ENCODE assay signal across 6 cellular contexts in genomic region chr19:38386968-38387549, GRCh38. TPM values are rescaled to one million over a fixed set of nuclear protein-coding genes. Genes with fewer than 3 reads are reported as not detected.
DNase-seq lines count a peak whose midpoint lies in the region; ATAC-seq lines count a peak whose summit lies in the region.

No MANE protein-coding gene starts in this region.

- no peaks in the 10 kb centered on the region for H3K9me3 ChIP-seq in mesodermal cell (ENCODE audit: control insufficient read depth, low read length)

- H3K4me1 ChIP-seq in mesodermal cell (ENCODE audit: control insufficient read depth, insufficient read depth, low read length, poor library complexity, severe bottlenecking) = peaks cover 15% of the 10 kb centered on the region

- peak overlapping the region; percentile 61 for H3K27ac ChIP-seq in mesodermal cell (ENCODE audit: low read depth, low read length, severe bottlenecking)

- peaks cover 41% of the 10 kb centered on the region for H3K36me3 ChIP-seq in mesodermal cell (ENCODE audit: control insufficient read depth, insufficient read depth, low read length)

- no peaks in the 10 kb centered on the region for H3K9me3 Mint-ChIP-seq in activated CD4-positive, alpha-beta memory T cell treated with anti-CD3 and anti-CD28 coated beads for 36 hours

- WGBS in mesodermal cell (ENCODE audit: insufficient coverage in 2 of 2), 2 experiments = 68 to 75% methylated on average over 33 to 35 of the region's 37 CpGs

- H3K36me3 Mint-ChIP-seq in activated CD4-positive, alpha-beta memory T cell treated with anti-CD3 and anti-CD28 coated beads for 36 hours = peaks cover 32% of the 10 kb centered on the region

- intact Hi-C loops in activated CD4-positive, alpha-beta memory T cell treated with anti-CD3 and anti-CD28 coated beads for 36 hours (cut with micrococcal nuclease) = loop anchor here (5.0 kb wide), 3 partner anchors 40 to 125 kb away; partner anchors contain the start of genes KCNK6, RASGRP4, SPINT2 and YIF1B

- H3K4me1 Mint-ChIP-seq in activated CD4-positive, alpha-beta memory T cell treated with anti-CD3 and anti-CD28 coated beads for 36 hours (ENCODE audit: low read depth) = peaks cover 23% of the 10 kb centered on the region

- CTCF ChIA-PET in activated CD4-positive, alpha-beta memory T cell treated with anti-CD3 and anti-CD28 coated beads for 36 hours (lab: Charles Lee) = interaction anchor here (0.7 to 4.1 kb wide), 6 partner anchors 11 to 543 kb away, joined by 3 to 33 read pairs (median 6); partner anchors contain the start of genes FAM98C, MRPS12, PSMD8 and SARS2

- H3K27me3 Mint-ChIP-seq in activated CD4-positive, alpha-beta memory T cell treated with anti-CD3 and anti-CD28 coated beads for 36 hours = peaks cover 3% of the 10 kb centered on the region

- DNase-seq in GM03348 (ENCODE audit: low spot score) (peak; percentile 13), SHP77 (lab: John Stamatoyannopoulos, UW) (no peak)
- no peak for DNase-seq in activated CD4-positive, alpha-beta memory T cell treated with anti-CD3 and anti-CD28 coated beads for 36 hours

- H3K4me3 Mint-ChIP-seq in activated CD4-positive, alpha-beta memory T cell treated with anti-CD3 and anti-CD28 coated beads for 36 hours = peak overlapping the region; percentile 63

- peak overlapping the region; percentile 40 for H3K4me3 ChIP-seq in mesodermal cell (ENCODE audit: extremely low read depth, insufficient read depth, low read length, poor library complexity, severe bottlenecking)

- peak overlapping the region; percentile 30 for H3K27ac Mint-ChIP-seq in activated CD4-positive, alpha-beta memory T cell treated with anti-CD3 and anti-CD28 coated beads for 36 hours

- no peak for ATAC-seq in HG03159 (IDR thresholded peaks at IDR 0.05; ENCODE audit: unreplicated experiment)
- ATAC-seq in GM21381 (IDR thresholded peaks at IDR 0.05; ENCODE audit: unreplicated experiment) = no peak

- POLR2A ChIA-PET in activated CD4-positive, alpha-beta memory T cell treated with anti-CD3 and anti-CD28 coated beads for 36 hours (lab: Charles Lee) = interaction anchor here (1.2 to 3.0 kb wide), 3 partner anchors 9 to 26 kb away, joined by 4 to 28 read pairs (median 8); partner anchors contain the start of gene PSMD8

RNA-seq across cellular contexts. Expression of gene GGN, which starts 0.8 kb away (rescaled TPM):
- total RNA-seq in activated CD4-positive, alpha-beta memory T cell treated with anti-CD3 and anti-CD28 coated beads for 36 hours = 1 to 10 TPM in 1 of 2 experiments, under 1 TPM in 1; 0.41 to 1.2 TPM
- 1.1 TPM for polyA plus RNA-seq in mesodermal cell (2013, experiment 1 of 2)
- polyA plus RNA-seq in mesodermal cell (2013, experiment 2 of 2) = 3.5 TPM

RNA-seq across cellular contexts. Expression of gene SPRED3, which starts 1.4 kb away (rescaled TPM):
- 1 to 10 TPM; 5.5 to 6.0 TPM for total RNA-seq in activated CD4-positive, alpha-beta memory T cell treated with anti-CD3 and anti-CD28 coated beads for 36 hours
- 11.1 TPM for polyA plus RNA-seq in mesodermal cell (2013, experiment 1 of 2)
- polyA plus RNA-seq in mesodermal cell (2013, experiment 2 of 2) = 7.9 TPM

RNA-seq across cellular contexts. Expression of gene PSMD8, which starts 12.7 kb away (rescaled TPM):
- 100 to 1,000 TPM; 214 to 224 TPM for total RNA-seq in activated CD4-positive, alpha-beta memory T cell treated with anti-CD3 and anti-CD28 coated beads for 36 hours
- 304 TPM for polyA plus RNA-seq in mesodermal cell (2013, experiment 1 of 2)
- 265 TPM for polyA plus RNA-seq in mesodermal cell (2013, experiment 2 of 2)

RNA-seq across cellular contexts. Expression of gene FAM98C, which starts 15.8 kb away (rescaled TPM):
- total RNA-seq in activated CD4-positive, alpha-beta memory T cell treated with anti-CD3 and anti-CD28 coated beads for 36 hours = 10 to 100 TPM; 29.8 to 31.9 TPM
- 9.7 TPM for polyA plus RNA-seq in mesodermal cell (2013, experiment 1 of 2)
- 4.5 TPM for polyA plus RNA-seq in mesodermal cell (2013, experiment 2 of 2)

RNA-seq across cellular contexts. Expression of gene RASGRP4, which starts 39.0 kb away (rescaled TPM):
- total RNA-seq in activated CD4-positive, alpha-beta memory T cell treated with anti-CD3 and anti-CD28 coated beads for 36 hours = 1 to 10 TPM; 7.4 to 8.3 TPM
- 2.6 TPM for polyA plus RNA-seq in mesodermal cell (2013, experiment 1 of 2)
- polyA plus RNA-seq in mesodermal cell (2013, experiment 2 of 2) = 1.6 TPM
